ENCODE assay signal across 22 cellular contexts in genomic region chr3:168398371-168399030, GRCh38.
DNase-seq lines count a peak whose midpoint lies in the region; TF ChIP-seq lines count a peak whose summit lies in the region.
"Had no signal": no experiment of that assay in that cellular context is flagged by ENCODE, and none has a peak within 500 bp of the region (broad histone marks: within the 10 kb centered on the region; RNA-seq: fewer than 3 reads in every experiment).

No MANE protein-coding gene starts in this region.

- H3K4me3 ChIP-seq in adipocyte (ENCODE audit: low read length) (no peak overlapping the region), fibroblast of lung (replicated peaks in 1 of 4; ENCODE audit: control extremely low read depth in 1 of 4, insufficient read depth in 1 of 4, low read depth in 3 of 4, low read length in 4 of 4) (no peak overlapping the region), skeletal muscle satellite cell (ENCODE audit: low read length) (no peak overlapping the region), dorsolateral prefrontal cortex (no peak overlapping the region)
- H3K4me3 ChIP-seq: psoas muscle, skin epidermis, vagina had no signal

- TF ChIP-seq CTCF in fibroblast of lung (conservative IDR thresholded peaks at IDR 0.05 in 1 of 2, IDR thresholded peaks at IDR 0.05 in 1 of 2; ENCODE audit: low read depth in 1 of 2, low read length in 2 of 2) (no peak), dorsolateral prefrontal cortex (IDR thresholded peaks at IDR 0.05 in 54 of 56, conservative IDR thresholded peaks at IDR 0.05 in 2 of 56; ENCODE audit: low read depth in 1 of 56, partially characterized antibody in 56 of 56) (no peak)

- H3K36me3 ChIP-seq in adipocyte (ENCODE audit: control insufficient read depth, insufficient read depth, low read length, severe bottlenecking) (no peaks in the 10 kb centered on the region), fibroblast of lung (ENCODE audit: control insufficient read depth, insufficient read depth, low read length) (no peaks in the 10 kb centered on the region), skeletal muscle satellite cell (ENCODE audit: insufficient read depth, low read length) (no peaks in the 10 kb centered on the region)
- H3K36me3 ChIP-seq: neutrophil, vagina had no signal

- no peaks in the 10 kb centered on the region for H3K79me2 ChIP-seq in fibroblast of lung (ENCODE audit: control insufficient read depth, insufficient read depth, low read length)

- H3K27me3 ChIP-seq in adipocyte (replicated peaks; ENCODE audit: control insufficient read depth, insufficient read depth, low read length): no peaks in the 10 kb centered on the region
- no peaks in the 10 kb centered on the region for H3K27me3 ChIP-seq in fibroblast of lung (ENCODE audit: control insufficient read depth, insufficient read depth, low read length)
- H3K27me3 ChIP-seq in skeletal muscle satellite cell (ENCODE audit: control insufficient read depth, insufficient read depth, low read length): no peaks in the 10 kb centered on the region
- H3K27me3 ChIP-seq in dorsolateral prefrontal cortex: peaks cover 0 to 2% (median 0%) of the 10 kb centered on the region in 45 donors
- H3K27me3 ChIP-seq: neutrophil, vagina had no signal

- H3K27ac ChIP-seq in fibroblast of lung (ENCODE audit: insufficient read depth, low read length) (no peak overlapping the region), dorsolateral prefrontal cortex (no peak overlapping the region)
- H3K27ac ChIP-seq: neutrophil, psoas muscle, skin epidermis, vagina had no signal

- intact Hi-C loops in dorsolateral prefrontal cortex (cut with DNase I): no loop called here

- no peaks in the 10 kb centered on the region for H4K20me1 ChIP-seq in fibroblast of lung (ENCODE audit: control insufficient read depth, extremely low read depth, insufficient read depth, low read length)

- H3K4me2 ChIP-seq in fibroblast of lung (ENCODE audit: extremely low read depth, insufficient read depth, low read length) (no peak overlapping the region), skeletal muscle satellite cell (ENCODE audit: low read length) (peak overlapping the region; percentile 28)

- peaks cover 4% of the 10 kb centered on the region for H3K9me3 ChIP-seq in adipocyte (ENCODE audit: control insufficient read depth, low read length)
- no peaks in the 10 kb centered on the region for H3K9me3 ChIP-seq in fibroblast of lung (ENCODE audit: control insufficient read depth, insufficient read depth, low read depth, low read length)
- H3K9me3 ChIP-seq in skeletal muscle satellite cell (replicated peaks; ENCODE audit: low read length): no peaks in the 10 kb centered on the region
- H3K9me3 ChIP-seq: neutrophil, psoas muscle, vagina had no signal

- DNase-seq in EH (ENCODE audit: low read depth): peak; percentile 40
- peak; percentile 74 for DNase-seq in adipocyte (ENCODE audit: low read depth)
- DNase-seq in fibroblast of lung (ENCODE audit: low read depth in 2 of 2): peak; percentile 80 to 82
- no peak for DNase-seq in dorsolateral prefrontal cortex
- no peak for DNase-seq in stimulated activated CD4-positive, alpha-beta T cell treated with anti-CD3 and anti-CD28 coated beads, Interleukin-4, amount 100 ng/mL, for 1 hour
- DNase-seq in NCI-H748 (lab: John Stamatoyannopoulos, UW; ENCODE audit: unreplicated experiment): no peak
- DNase-seq: activated CD4-positive, alpha-beta T cell treated with anti-CD3 and anti-CD28 coated beads for 36 hours; activated gamma-delta T cell; activated naive CD8-positive, alpha-beta T cell treated with anti-CD3 and anti-CD28 coated beads, Interleukin-2, amount 50 U/mL, for 24 hours; caudate nucleus; CD8-positive, alpha-beta memory T cell; KBM-7; left colon; NCI-H1694; NCI-H2171; NCI-H526 treated with DMSO at 0.1 percent for 48 hours; psoas muscle; T-helper 2 cell had no signal

- H3K9ac ChIP-seq in adipocyte (ENCODE audit: low read length) (no peak overlapping the region), fibroblast of lung (ENCODE audit: insufficient read depth, low read length) (no peak overlapping the region), skeletal muscle satellite cell (ENCODE audit: low read depth, low read length) (no peak overlapping the region)

- H3K4me1 ChIP-seq in adipocyte (ENCODE audit: control insufficient read depth, insufficient read depth, low read length) (no peaks in the 10 kb centered on the region), fibroblast of lung (ENCODE audit: control insufficient read depth, extremely low read depth, insufficient read depth, low read length) (no peaks in the 10 kb centered on the region), skeletal muscle satellite cell (ENCODE audit: control insufficient read depth, insufficient read depth, low read length) (peaks cover 12% of the 10 kb centered on the region)
- H3K4me1 ChIP-seq: psoas muscle, vagina had no signal

- H2AFZ ChIP-seq in fibroblast of lung (ENCODE audit: low read length): no peak overlapping the region

Comparison
In these comparisons a context has a peak if more than half of its experiments do, and no peak if none do; other contexts are left out.
1. DNase-seq: peak in EH (single experiment), adipocyte (single experiment) and fibroblast of lung (2 of 2); none in dorsolateral prefrontal cortex (0 of 10), stimulated activated CD4-positive, alpha-beta T cell treated with anti-CD3 and anti-CD28 coated beads, Interleukin-4, amount 100 ng/mL, for 1 hour (single experiment) and NCI-H748 (single experiment).